Comparison of ENCODE assay signal across 8 cellular contexts in genomic region chr3:62559831-62560445, GRCh38.
A peak's percentile ranks its signal among the peaks of the same experiment; 100 is the strongest.
DNase-seq lines count a peak whose midpoint lies in the region; ATAC-seq and TF ChIP-seq lines count a peak whose summit lies in the region.

No MANE protein-coding gene starts in this region.

- H3K4me3 ChIP-seq in fibroblast of the aortic adventitia (ENCODE audit: low read depth, low read length) (no peak overlapping the region), tibial nerve (no peak overlapping the region)

- no peak for TF ChIP-seq EP300 in tibial nerve (IDR thresholded peaks at IDR 0.05)

- no peak for ATAC-seq in HG03095 (IDR thresholded peaks at IDR 0.05; ENCODE audit: unreplicated experiment)
- ATAC-seq in stimulated activated naive CD8-positive, alpha-beta T cell treated with anti-CD3 and anti-CD28 coated beads, Interleukin-15, Interleukin-2, amounts not matched to agents 100 U/mL and 50 U/mL, for 24 hours = no peak

- peak; percentile 70 for TF ChIP-seq CTCF in fibroblast of the aortic adventitia (IDR thresholded peaks at IDR 0.05; ENCODE audit: insufficient read depth, low read length)
- peak in 1 of 5 experiments; percentile 28 for TF ChIP-seq CTCF in tibial nerve (IDR thresholded peaks at IDR 0.05)

- WGBS in tibial nerve, 2 donors = 26 to 28% methylated on average over 2 of the region's 2 CpGs

- H3K27me3 ChIP-seq in tibial nerve = no peaks in the 10 kb centered on the region

- DNase-seq in NCI-H2171 treated with DMSO at 0.1 percent for 48 hours (lab: John Stamatoyannopoulos, UW) (peak; percentile 51), NCI-H2171 (lab: John Stamatoyannopoulos, UW) (no peak), RPMI8226 (peak; percentile 3), fibroblast of the aortic adventitia (ENCODE audit: low read depth) (peak; percentile 75), superior temporal gyrus (ENCODE audit: extremely low spot score) (peak; percentile 56), tibial nerve (ENCODE audit: low spot score in 2 of 2) (no peak)
- DNase-seq in stimulated activated naive CD8-positive, alpha-beta T cell treated with anti-CD3 and anti-CD28 coated beads, Interleukin-15, Interleukin-2, amounts not matched to agents 100 U/mL and 50 U/mL, for 24 hours = no peak

- no peaks in the 10 kb centered on the region for H3K9me3 ChIP-seq in tibial nerve

- no peak for TF ChIP-seq POLR2A in tibial nerve (IDR thresholded peaks at IDR 0.05)

- H3K36me3 ChIP-seq in tibial nerve = no peaks in the 10 kb centered on the region

- no peaks in the 10 kb centered on the region for H3K4me1 ChIP-seq in tibial nerve

- H3K27ac ChIP-seq in tibial nerve = no peak overlapping the region

Comparison
In these comparisons a context has a peak if more than half of its experiments do, and no peak if none do; other contexts are left out.
1. DNase-seq: peak in NCI-H2171 treated with DMSO at 0.1 percent for 48 hours (single experiment), RPMI8226 (single experiment), fibroblast of the aortic adventitia (single experiment) and superior temporal gyrus (single experiment); none in NCI-H2171 (single experiment), tibial nerve (0 of 2) and stimulated activated naive CD8-positive, alpha-beta T cell treated with anti-CD3 and anti-CD28 coated beads, Interleukin-15, Interleukin-2, amounts not matched to agents 100 U/mL and 50 U/mL, for 24 hours (single experiment).